ENCODE assay signal across 26 cellular contexts in genomic region chr10:77139746-77140145, GRCh38.
"Had no signal": no experiment of that assay in that cellular context is flagged by ENCODE, and none has a peak within 500 bp of the region (broad histone marks: within the 10 kb centered on the region; RNA-seq: fewer than 3 reads in every experiment).

No MANE protein-coding gene starts in this region.

- H3K9ac ChIP-seq: parathyroid adenoma had no signal

- H3K4me1 ChIP-seq: left ventricle myocardium inferior, parathyroid adenoma, psoas muscle, right atrium auricular region, tibial nerve, uterus had no signal

- H3K79me2 ChIP-seq: parathyroid adenoma had no signal

- H3K27ac Mint-ChIP-seq: naive B cell; natural killer cell; stimulated activated effector memory CD8-positive, alpha-beta T cell treated with anti-CD3 and anti-CD28 coated beads, Interleukin-12 subunit alpha, Interleukin-12 subunit beta, amount 100 ng/mL, for 72 hours; stimulated activated naive CD8-positive, alpha-beta T cell treated with anti-CD3 and anti-CD28 coated beads, Interleukin-15, amount 100 ng/mL, for 72 hours; type B pancreatic cell had no signal

- H3K9me3 Mint-ChIP-seq: natural killer cell; neural crest cell; stimulated activated effector memory CD8-positive, alpha-beta T cell treated with anti-CD3 and anti-CD28 coated beads, Interleukin-12 subunit alpha, Interleukin-12 subunit beta, amount 100 ng/mL, for 72 hours; stimulated activated naive CD8-positive, alpha-beta T cell treated with anti-CD3 and anti-CD28 coated beads, Interleukin-15, amount 100 ng/mL, for 72 hours; type B pancreatic cell had no signal

- DNase-seq: heart left ventricle; islet precursor cell; left ventricle myocardium inferior; mesendoderm; naive B cell; natural killer cell; nucleus accumbens; psoas muscle; stimulated activated CD4-positive, alpha-beta T cell treated with anti-CD3 and anti-CD28 coated beads, Interleukin-12 subunit alpha, Interleukin-12 subunit beta, amount 100 ng/mL, for 4 hours; stimulated activated CD4-positive, alpha-beta T cell treated with anti-CD3 and anti-CD28 coated beads, Interleukin-15, amount 100 ng/mL, for 24 hours; stimulated activated CD4-positive, alpha-beta T cell treated with anti-CD3 and anti-CD28 coated beads, Interleukin-2, amount 100 ng/mL, for 24 hours; stimulated activated CD4-positive, alpha-beta T cell treated with anti-CD3 and anti-CD28 coated beads, Interleukin-4, amount 100 ng/mL, for 24 hours; stimulated activated naive CD4-positive, alpha-beta T cell; stimulated activated naive CD8-positive, alpha-beta T cell treated with anti-CD3 and anti-CD28 coated beads, Interleukin-15, amount 100 ng/mL, for 72 hours; substantia nigra; uterus had no signal

- H2AFZ ChIP-seq: parathyroid adenoma had no signal

- H3K27me3 ChIP-seq: right atrium auricular region, tibial nerve, uterus had no signal

- H3K4me3 Mint-ChIP-seq: mesothelial cell of epicardium; naive B cell; natural killer cell; neural crest cell; stimulated activated effector memory CD8-positive, alpha-beta T cell treated with anti-CD3 and anti-CD28 coated beads, Interleukin-12 subunit alpha, Interleukin-12 subunit beta, amount 100 ng/mL, for 72 hours; stimulated activated naive CD8-positive, alpha-beta T cell treated with anti-CD3 and anti-CD28 coated beads, Interleukin-15, amount 100 ng/mL, for 72 hours; type B pancreatic cell had no signal

- H3K36me3 ChIP-seq: heart left ventricle, left ventricle myocardium inferior, right atrium auricular region, tibial nerve, uterus had no signal

- H3K4me3 ChIP-seq: heart left ventricle, left ventricle myocardium inferior, lung, psoas muscle, right atrium auricular region, skin epidermis, tibial nerve, uterus had no signal

- H3K36me3 Mint-ChIP-seq: mesothelial cell of epicardium; naive B cell; natural killer cell; stimulated activated effector memory CD8-positive, alpha-beta T cell treated with anti-CD3 and anti-CD28 coated beads, Interleukin-12 subunit alpha, Interleukin-12 subunit beta, amount 100 ng/mL, for 72 hours; type B pancreatic cell had no signal

- H3K4me1 Mint-ChIP-seq: naive B cell; natural killer cell; stimulated activated effector memory CD8-positive, alpha-beta T cell treated with anti-CD3 and anti-CD28 coated beads, Interleukin-12 subunit alpha, Interleukin-12 subunit beta, amount 100 ng/mL, for 72 hours; stimulated activated naive CD8-positive, alpha-beta T cell treated with anti-CD3 and anti-CD28 coated beads, Interleukin-15, amount 100 ng/mL, for 72 hours had no signal

- H3K9me3 ChIP-seq: heart left ventricle, left ventricle myocardium inferior, psoas muscle, right atrium auricular region, tibial nerve, uterus had no signal

- H3K27ac ChIP-seq: heart left ventricle, left ventricle myocardium inferior, parathyroid adenoma, psoas muscle, right atrium auricular region, skin epidermis, tibial nerve, uterus had no signal

- ATAC-seq: heart left ventricle; natural killer cell; psoas muscle; sciatic nerve; stimulated activated effector memory CD8-positive, alpha-beta T cell treated with anti-CD3 and anti-CD28 coated beads, Interleukin-12 subunit alpha, Interleukin-12 subunit beta, amount 100 ng/mL, for 72 hours; stimulated activated naive CD8-positive, alpha-beta T cell treated with anti-CD3 and anti-CD28 coated beads, Interleukin-15, amount 100 ng/mL, for 72 hours had no signal
